ENCODE assay signal across 10 cellular contexts in the genomic region with DNA sequence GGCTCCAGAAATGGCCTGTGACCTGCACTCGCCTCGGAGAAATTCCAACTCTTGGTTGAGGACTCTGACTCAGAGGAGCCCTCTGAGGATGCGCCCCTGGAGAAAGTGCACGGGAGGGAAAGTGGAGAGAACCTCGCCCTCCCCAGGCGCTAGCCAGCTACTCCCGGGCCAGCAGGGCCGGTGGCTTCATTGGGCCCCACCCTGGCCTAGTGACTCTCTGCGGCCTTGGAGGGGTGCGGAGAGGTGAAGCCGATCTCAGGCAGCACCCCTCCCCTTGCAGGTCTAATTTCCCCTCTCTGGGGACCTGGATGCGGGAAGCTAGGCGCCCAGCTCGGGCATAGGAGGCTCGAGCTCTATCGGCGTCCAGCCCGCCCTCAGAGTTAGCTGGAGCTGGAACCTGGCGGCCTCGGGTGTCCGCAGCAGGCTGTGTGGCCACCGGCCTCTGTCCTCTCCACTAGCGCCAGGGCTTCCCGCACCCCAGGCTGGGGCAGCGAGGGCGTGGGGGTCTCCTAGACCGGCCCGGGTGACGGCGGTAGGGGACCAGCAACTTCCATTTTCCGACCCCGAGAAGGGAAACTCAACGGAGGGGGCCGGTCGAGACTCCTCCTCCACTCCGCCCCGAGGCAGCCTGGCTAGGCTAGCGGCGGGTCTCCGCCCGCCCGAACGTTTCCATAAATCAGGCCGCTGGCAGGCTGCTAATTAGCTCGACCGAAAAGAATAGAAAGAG. TPM values are rescaled to one million over a fixed set of nuclear protein-coding genes. Genes with fewer than 3 reads are reported as not detected.
DNase-seq lines count a peak whose midpoint lies in the region; ATAC-seq and TF ChIP-seq lines count a peak whose summit lies in the region.
"Had no signal": no experiment of that assay in that cellular context is flagged by ENCODE, and none has a peak within 500 bp of the region (broad histone marks: within the 10 kb centered on the region; RNA-seq: fewer than 3 reads in every experiment).

No MANE protein-coding gene starts in this region.

- ATAC-seq in psoas muscle (peak in 1 of 4 donors; percentile 17), HG03196 (IDR thresholded peaks at IDR 0.05; ENCODE audit: unreplicated experiment) (no peak), HG03571 (IDR thresholded peaks at IDR 0.05; ENCODE audit: unreplicated experiment) (no peak), GM18858 (IDR thresholded peaks at IDR 0.05; ENCODE audit: unreplicated experiment) (no peak)

- peak overlapping the region; percentile 44 to 54 for H3K4me3 ChIP-seq in right atrium auricular region
- peak overlapping the region; percentile 56 for H3K4me3 ChIP-seq in psoas muscle
- H3K4me3 ChIP-seq: HAP-1 had no signal

- TF ChIP-seq CTCF in right atrium auricular region (IDR thresholded peaks at IDR 0.05) (no peak), psoas muscle (IDR thresholded peaks at IDR 0.05) (no peak)

- H3K27me3 ChIP-seq in right atrium auricular region (no peaks in the 10 kb centered on the region), psoas muscle (ENCODE audit: insufficient read depth in 3 of 3, low read length in 2 of 3) (peaks cover 4 to 87% (median 36%) of the 10 kb centered on the region in 3 donors)

- WGBS in adipose tissue, 3 donors: 3 to 13% (median 5%) methylated on average over 45 to 46 of the region's 46 CpGs
- WGBS in psoas muscle, 3 donors: 20 to 26% (median 20%) methylated on average over 33 to 46 of the region's 46 CpGs

- H3K9me3 ChIP-seq in right atrium auricular region: no peaks in the 10 kb centered on the region
- no peaks in the 10 kb centered on the region for H3K9me3 ChIP-seq in psoas muscle
- H3K9me3 ChIP-seq: HAP-1 had no signal

- H3K36me3 ChIP-seq in right atrium auricular region (no peaks in the 10 kb centered on the region), psoas muscle (ENCODE audit: insufficient read depth in 1 of 2, low read depth in 1 of 2) (no peaks in the 10 kb centered on the region)
- H3K36me3 ChIP-seq: HAP-1 had no signal

- peaks cover 0 to 27% of the 10 kb centered on the region in 2 donors for H3K4me1 ChIP-seq in right atrium auricular region
- peaks cover 3% of the 10 kb centered on the region for H3K4me1 ChIP-seq in psoas muscle

- peak; percentile 81 for DNase-seq in DMS114 treated with DMSO at 0.1 percent for 48 hours (lab: John Stamatoyannopoulos, UW; ENCODE audit: unreplicated experiment)
- DNase-seq in right atrium auricular region (ENCODE audit: low spot score): no peak
- DNase-seq in psoas muscle: no peak
- no peak for DNase-seq in activated naive CD4-positive, alpha-beta T cell treated with anti-CD3 and anti-CD28 coated beads, Interleukin-2, amount 50 U/mL, for 16 hours
- DNase-seq: midbrain had no signal

- H3K27ac ChIP-seq in adipose tissue (ENCODE audit: low read depth, low read length) (peak overlapping the region; percentile 38), right atrium auricular region (peak overlapping the region; percentile 49 to 67), psoas muscle (peak overlapping the region; percentile 30)

- intact Hi-C loops in psoas muscle (cut with DNase I): loop anchor here (5.0 to 10.0 kb wide), 5 partner anchors 52 to 1395 kb away; no protein-coding TSS in a partner anchor

RNA-seq across cellular contexts. Expression of a gene that starts 29.4 kb away (rescaled TPM):
- 10 to 100 TPM in 2 of 3 donors, 1 to 10 TPM in 1; 9.7 to 33.5 (median 31.4) TPM for polyA plus RNA-seq in adipose tissue
- 10 to 100 TPM; 25.0 to 26.7 TPM for total RNA-seq in right atrium auricular region
- 10 to 100 TPM; 14.5 to 17.1 (median 15.7) TPM for total RNA-seq in psoas muscle
- 10 to 100 TPM; 10.3 to 20.1 (median 11.3) TPM for polyA plus RNA-seq in psoas muscle
